Comparison of ENCODE assay signal across 27 cellular contexts in genomic region chr21:26444646-26445045, GRCh38.
"Had no signal": no experiment of that assay in that cellular context is flagged by ENCODE, and none has a peak within 500 bp of the region (broad histone marks: within the 10 kb centered on the region; RNA-seq: fewer than 3 reads in every experiment).

No MANE protein-coding gene starts in this region.

- DNase-seq: activated B cell treated with CpG ODN at 0.5 μM for 24 hours; activated CD4-positive, alpha-beta T cell treated with anti-CD3 and anti-CD28 coated beads for 48 hours; activated CD4-positive, alpha-beta T cell treated with anti-CD3 and anti-CD28 coated beads, Interleukin-2, amount 50 U/mL, for 1 hour; activated CD4-positive, alpha-beta T cell treated with anti-CD3 and anti-CD28 coated beads, Interleukin-2, amount 50 U/mL, for 48 hours; activated CD8-positive, alpha-beta memory T cell treated with anti-CD3 and anti-CD28 coated beads for 24 hours; activated CD8-positive, alpha-beta T cell treated with anti-CD3 and anti-CD28 coated beads for 36 hours; activated effector memory CD4-positive, alpha-beta T cell treated with Interleukin-2 at 50 U/mL for 16 hours; activated gamma-delta T cell treated with Interleukin-2 at 50 U/mL for 16 hours; activated naive CD4-positive, alpha-beta T cell treated with anti-CD3 and anti-CD28 coated beads, Interleukin-2, amount 50 U/mL, for 16 hours; activated naive CD4-positive, alpha-beta T cell treated with Interleukin-2 at 50 U/mL for 16 hours; activated T-cell treated with anti-CD3 and anti-CD28 coated beads, Interleukin-2, amount 50 U/mL, for 4 hours; amniotic stem cell; anterior cingulate cortex; central memory CD4-positive, alpha-beta T cell; cerebellar nuclear complex; colonic mucosa; effector CD8-positive, alpha-beta T cell; endodermal cell; T-helper 1 cell; T-helper 17 cell; T1000; WERI-Rb-1 had no signal

- H3K9me3 ChIP-seq: breast epithelium, colonic mucosa had no signal

- H3K4me3 ChIP-seq: breast epithelium, cardiac muscle cell, colonic mucosa had no signal

- H3K27ac ChIP-seq: breast epithelium, cardiac muscle cell, colonic mucosa, WERI-Rb-1 had no signal

- H3K27me3 ChIP-seq: breast epithelium, cardiac muscle cell, colonic mucosa had no signal

- ATAC-seq: activated CD4-positive, CD25-positive, alpha-beta regulatory T cell treated with anti-CD3 and anti-CD28 coated beads, Interleukin-2, amount 50 U/mL, for 24 hours; activated CD8-positive, alpha-beta T cell treated with anti-CD3 and anti-CD28 coated beads for 36 hours; activated T-cell treated with anti-CD3 and anti-CD28 coated beads, Interleukin-2, amount 50 U/mL, for 4 hours; activated T-helper 17 cell treated with anti-CD3 and anti-CD28 coated beads, Interleukin-2, amount 50 U/mL, for 72 hours; esophagus mucosa; T-helper 17 cell had no signal

- H3K36me3 ChIP-seq: breast epithelium, cardiac muscle cell, colonic mucosa, WERI-Rb-1 had no signal

- H3K4me1 ChIP-seq: breast epithelium, colonic mucosa had no signal
